In genomic region chr3:52714335-52715302, GRCh38 we compare ENCODE assay signal across 13 cellular contexts. TPM values are rescaled to one million over a fixed set of nuclear protein-coding genes. Genes with fewer than 3 reads are reported as not detected.
A peak's percentile ranks its signal among the peaks of the same experiment; 100 is the strongest.
DNase-seq lines count a peak whose midpoint lies in the region; ATAC-seq and TF ChIP-seq lines count a peak whose summit lies in the region.
"Had no signal": no experiment of that assay in that cellular context is flagged by ENCODE, and none has a peak within 500 bp of the region (broad histone marks: within the 10 kb centered on the region; RNA-seq: fewer than 3 reads in every experiment).

No MANE protein-coding gene starts in this region.

- DNase-seq in endothelial cell (ENCODE audit: low spot score) (peak; percentile 52), left lobe of liver (ENCODE audit: low spot score) (peak; percentile 53), smooth muscle cell (lab: John Stamatoyannopoulos, UW; ENCODE audit: unreplicated experiment) (no peak), coronary artery (ENCODE audit: low spot score) (no peak), NCI-H82 (lab: John Stamatoyannopoulos, UW) (no peak)
- DNase-seq: CD4-positive, CD25-positive, alpha-beta regulatory T cell; kidney glomerular epithelial cell; NCI-H524; occipital lobe had no signal

- H3K9me3 ChIP-seq in HUES48 (ENCODE audit: control insufficient read depth, insufficient read depth, low read length): no peaks in the 10 kb centered on the region
- no peaks in the 10 kb centered on the region for H3K9me3 ChIP-seq in smooth muscle cell (replicated peaks; ENCODE audit: low read depth)

- H3K4me1 ChIP-seq in HUES48 (ENCODE audit: control insufficient read depth, insufficient read depth, low read length) (no peaks in the 10 kb centered on the region), smooth muscle cell (ENCODE audit: low read depth) (peaks cover 7% of the 10 kb centered on the region)

- no peaks in the 10 kb centered on the region for H3K79me2 ChIP-seq in smooth muscle cell (ENCODE audit: low read depth)

- H3K9me3 Mint-ChIP-seq in endothelial cell (ENCODE audit: unreplicated experiment): no peaks in the 10 kb centered on the region

- WGBS in smooth muscle cell (ENCODE audit: low lambda C conversion rate): 19% methylated on average over 38 of the region's 39 CpGs

- no peak overlapping the region for H2AFZ ChIP-seq in smooth muscle cell (ENCODE audit: low read depth)

- no peaks in the 10 kb centered on the region for H3K27me3 Mint-ChIP-seq in endothelial cell (ENCODE audit: unreplicated experiment)
- H3K27me3 Mint-ChIP-seq: activated naive CD8-positive, alpha-beta T cell; CD4-positive, CD25-positive, alpha-beta regulatory T cell had no signal

- H3K36me3 Mint-ChIP-seq in endothelial cell (ENCODE audit: low read depth, unreplicated experiment): peaks cover 7% of the 10 kb centered on the region

- H3K27ac ChIP-seq in HUES48 (ENCODE audit: low read depth, low read length): peak overlapping the region; percentile 46
- no peak overlapping the region for H3K27ac ChIP-seq in smooth muscle cell (ENCODE audit: low read depth)
- no peak overlapping the region for H3K27ac ChIP-seq in coronary artery

- H3K36me3 ChIP-seq in HUES48 (ENCODE audit: control insufficient read depth, insufficient read depth, low read length): peaks cover 26% of the 10 kb centered on the region
- H3K36me3 ChIP-seq in smooth muscle cell (ENCODE audit: low read depth): peaks cover 8% of the 10 kb centered on the region

- H3K4me1 Mint-ChIP-seq in endothelial cell (ENCODE audit: unreplicated experiment): peaks cover 2% of the 10 kb centered on the region

- no peaks in the 10 kb centered on the region for H4K20me1 ChIP-seq in smooth muscle cell (ENCODE audit: low read depth)

- H3K27ac Mint-ChIP-seq in endothelial cell (ENCODE audit: unreplicated experiment): no peak overlapping the region
- H3K27ac Mint-ChIP-seq: activated naive CD8-positive, alpha-beta T cell; CD4-positive, CD25-positive, alpha-beta regulatory T cell had no signal

- no peak overlapping the region for H3K4me3 Mint-ChIP-seq in endothelial cell (ENCODE audit: unreplicated experiment)
- H3K4me3 Mint-ChIP-seq: activated naive CD8-positive, alpha-beta T cell; CD4-positive, CD25-positive, alpha-beta regulatory T cell had no signal

- H3K4me2 ChIP-seq in smooth muscle cell: peak overlapping the region; percentile 73

- TF ChIP-seq CTCF in endothelial cell (IDR thresholded peaks at IDR 0.05; ENCODE audit: unreplicated experiment): no peak
- TF ChIP-seq CTCF in smooth muscle cell (IDR thresholded peaks at IDR 0.05; ENCODE audit: borderline replicate concordance, insufficient read depth, poor library complexity, severe bottlenecking): no peak
- no peak for TF ChIP-seq CTCF in coronary artery (IDR thresholded peaks at IDR 0.05)

- H3K27me3 ChIP-seq in HUES48 (ENCODE audit: control insufficient read depth, insufficient read depth, low read length) (no peaks in the 10 kb centered on the region), smooth muscle cell (ENCODE audit: low read depth) (no peaks in the 10 kb centered on the region)

- H3F3A ChIP-seq in smooth muscle cell (ENCODE audit: low read depth): peaks cover 10% of the 10 kb centered on the region

- peak; percentile 72 for ATAC-seq in left lobe of liver
- no peak for ATAC-seq in HG03442 (IDR thresholded peaks at IDR 0.05; ENCODE audit: unreplicated experiment)
- ATAC-seq in HG03354 (IDR thresholded peaks at IDR 0.05; ENCODE audit: poor library complexity, severe bottlenecking, unreplicated experiment): no peak

- H3K9ac ChIP-seq in HUES48 (ENCODE audit: low read depth, low read length) (no peak overlapping the region), smooth muscle cell (ENCODE audit: low read depth) (no peak overlapping the region)

- H3K4me3 ChIP-seq in HUES48 (ENCODE audit: low read depth, low read length) (peak overlapping the region; percentile 64), smooth muscle cell (peak overlapping the region; percentile 26), coronary artery (no peak overlapping the region)

RNA-seq across cellular contexts. Expression of gene SPCS1, which starts 8.7 kb away (rescaled TPM):
- 83.9 TPM for total RNA-seq in endothelial cell (ENCODE audit: unreplicated experiment)
- 78.3 TPM for total RNA-seq in left lobe of liver
- total RNA-seq in smooth muscle cell: 301 and 409 TPM in 2 replicates
- 328 and 329 TPM in 2 replicates for polyA plus RNA-seq in smooth muscle cell

RNA-seq across cellular contexts. Expression of gene GLT8D1, which starts 9.0 kb away (rescaled TPM):
- 54.7 TPM for total RNA-seq in endothelial cell (ENCODE audit: unreplicated experiment)
- total RNA-seq in left lobe of liver: 52.2 TPM
- total RNA-seq in smooth muscle cell: 110 and 151 TPM in 2 replicates
- polyA plus RNA-seq in smooth muscle cell: 126 and 133 TPM in 2 replicates

RNA-seq across cellular contexts. Expression of gene GNL3, which starts 28.8 kb away (rescaled TPM):
- total RNA-seq in endothelial cell (ENCODE audit: unreplicated experiment) (50.0 TPM), left lobe of liver (18.9 TPM), smooth muscle cell (131 and 146 TPM in 2 replicates)
- polyA plus RNA-seq in smooth muscle cell: 89.4 and 106 TPM in 2 replicates

RNA-seq across cellular contexts. Expression of gene PBRM1, which starts 28.9 kb away (rescaled TPM):
- 68.7 TPM for total RNA-seq in endothelial cell (ENCODE audit: unreplicated experiment)
- total RNA-seq in left lobe of liver: 15.3 TPM
- total RNA-seq in smooth muscle cell: 56.4 and 62.8 TPM in 2 replicates
- polyA plus RNA-seq in smooth muscle cell: 27.6 and 28.9 TPM in 2 replicates

RNA-seq across cellular contexts. Expression of gene NEK4, which starts 56.1 kb away (rescaled TPM):
- total RNA-seq in endothelial cell (ENCODE audit: unreplicated experiment) (16.9 TPM), left lobe of liver (16.6 TPM), smooth muscle cell (9.6 and 11.0 TPM in 2 replicates)
- 7.1 and 8.6 TPM in 2 replicates for polyA plus RNA-seq in smooth muscle cell

Comparison
In these comparisons a context has a peak if more than half of its experiments do, and no peak if none do; other contexts are left out.
1. DNase-seq: peak in endothelial cell (single experiment) and left lobe of liver (single experiment); none in smooth muscle cell (single experiment), coronary artery (single experiment) and NCI-H82 (single experiment).